ENCODE assay signal across 8 cellular contexts in the genomic region with DNA sequence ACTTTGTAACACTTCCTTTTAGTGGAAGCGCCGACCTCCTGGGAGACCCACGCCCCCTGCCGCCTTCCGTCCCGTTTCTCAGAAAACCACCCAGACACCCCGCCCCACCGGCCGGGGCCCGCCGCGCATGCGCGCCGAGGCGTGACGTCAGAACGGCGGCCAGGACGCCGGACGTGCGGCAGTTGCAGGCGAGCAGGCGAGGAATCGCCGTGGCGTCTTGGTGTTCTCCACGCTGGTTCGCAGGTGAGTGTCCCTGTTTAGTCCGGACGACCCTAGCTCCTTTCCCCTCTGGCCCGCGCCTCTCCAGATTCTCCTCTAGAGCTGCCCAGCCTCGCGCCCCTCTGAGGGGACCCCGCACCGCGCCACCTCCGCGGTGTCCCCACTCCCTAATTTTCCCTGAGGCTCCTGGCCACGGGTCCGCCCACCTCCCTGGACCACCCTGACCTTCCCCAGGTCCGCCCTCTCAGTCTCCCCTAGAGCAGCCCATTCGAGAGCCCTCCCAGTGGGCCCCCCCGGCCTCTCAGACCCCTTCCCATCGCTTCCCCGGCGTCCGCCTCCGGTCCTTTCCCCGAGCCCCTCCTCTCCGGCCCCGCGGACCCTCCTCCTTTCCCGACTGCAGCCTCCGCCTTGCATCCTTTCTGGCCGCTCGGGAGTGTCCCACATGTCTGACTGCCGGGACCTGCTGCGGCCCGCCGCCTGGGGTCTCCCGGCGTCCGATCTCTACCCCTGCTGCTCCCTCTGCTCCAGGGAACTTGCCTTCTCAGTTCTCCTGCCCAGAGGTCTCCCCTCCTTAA. TPM values are rescaled to one million over a fixed set of nuclear protein-coding genes. Genes with fewer than 3 reads are reported as not detected.
DNase-seq lines count a peak whose midpoint lies in the region; ATAC-seq and TF ChIP-seq lines count a peak whose summit lies in the region.

A gene with protein sequence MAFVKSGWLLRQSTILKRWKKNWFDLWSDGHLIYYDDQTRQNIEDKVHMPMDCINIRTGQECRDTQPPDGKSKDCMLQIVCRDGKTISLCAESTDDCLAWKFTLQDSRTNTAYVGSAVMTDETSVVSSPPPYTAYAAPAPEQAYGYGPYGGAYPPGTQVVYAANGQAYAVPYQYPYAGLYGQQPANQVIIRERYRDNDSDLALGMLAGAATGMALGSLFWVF (plus strand): TSS at position 181 of the 794 bp plus-strand sequence. CDS start 15,606 bp downstream, outside the sequence.

- DNase-seq in AG10803 (ENCODE audit: low read depth), result peak; percentile 84
- DNase-seq in NCI-H510A treated with DMSO at 0.1 percent for 48 hours (lab: John Stamatoyannopoulos, UW), result peak; percentile 89
- peak; percentile 94 for DNase-seq in activated CD4-positive, alpha-beta T cell treated with anti-CD3 and anti-CD28 coated beads for 48 hours
- peak; percentile 95 for DNase-seq in coronary artery (ENCODE audit: low spot score)
- peak; percentile 95 for DNase-seq in left lobe of liver (ENCODE audit: low spot score)
- peak; percentile 88 for DNase-seq in stimulated activated CD4-positive, alpha-beta T cell treated with anti-CD3 and anti-CD28 coated beads, Interleukin-2, amount 100 ng/mL, for 4 hours (ENCODE audit: low read depth)

- TF ChIP-seq CTCF in AG10803 (conservative IDR thresholded peaks at IDR 0.05; ENCODE audit: low read length) (peak; percentile 37), coronary artery (IDR thresholded peaks at IDR 0.05) (no peak)

- ATAC-seq in GM18907 (IDR thresholded peaks at IDR 0.05; ENCODE audit: unreplicated experiment), result peak; percentile 80
- ATAC-seq in HG03139 (IDR thresholded peaks at IDR 0.05; ENCODE audit: unreplicated experiment), result peak; percentile 66
- ATAC-seq in left lobe of liver, result peak; percentile 83

- peak within 1 kb of the TSS; percentile 89 to 98 for H3K27ac ChIP-seq in coronary artery

- H3K4me3 ChIP-seq in AG10803 (ENCODE audit: low read length) (peak within 1 kb of the TSS; percentile 91), coronary artery (peak within 1 kb of the TSS; percentile 97)

RNA-seq across cellular contexts. Expression of the gene that starts here (rescaled TPM):
- 10.7 TPM for total RNA-seq in left lobe of liver

Comparison
In these comparisons a context has a peak if more than half of its experiments do, and no peak if none do; other contexts are left out.
1. Peak in every context shown above with its lines: DNase-seq, ATAC-seq, H3K4me3 ChIP-seq and H3K27ac ChIP-seq.